3 cellular contexts compared by ENCODE assay signal in genomic region chr12:50984899-50985298, GRCh38.
TF ChIP-seq lines count a peak whose summit lies in the region.

No MANE protein-coding gene starts in this region.

TF ChIP-seq in SK-N-SH, 30 proteins besides CTCF, POLR2A, EP300 and RAD21:
- TF ChIP-seq SMC3 (IDR thresholded peaks at IDR 0.05; ENCODE audit: low read depth, low read length) (no peak), MEF2A (IDR thresholded peaks at IDR 0.05; ENCODE audit: borderline replicate concordance, low read depth) (no peak), GABPA (IDR thresholded peaks at IDR 0.05; ENCODE audit: low read depth) (no peak), USF2 (IDR thresholded peaks at IDR 0.05; ENCODE audit: borderline replicate concordance, low read depth, low read length) (no peak), FOSL2 (IDR thresholded peaks at IDR 0.05; ENCODE audit: borderline replicate concordance, low read depth) (no peak), NRF1 (IDR thresholded peaks at IDR 0.05; ENCODE audit: low read depth, low read length) (no peak), YY1 (IDR thresholded peaks at IDR 0.05; ENCODE audit: low read depth) (no peak), IRF3 (IDR thresholded peaks at IDR 0.05; ENCODE audit: low read depth, low read length) (no peak), TEAD4 (IDR thresholded peaks at IDR 0.05; ENCODE audit: borderline replicate concordance, insufficient read depth) (no peak), ELF1 (IDR thresholded peaks at IDR 0.05) (no peak)

TF ChIP-seq in SK-N-SH treated with all-trans-retinoic acid at 6 μM for 48 hours, 23 proteins besides CTCF, POLR2A, EP300 and RAD21:
- TF ChIP-seq BACH2 (CRISPR knock-in tag; IDR thresholded peaks at IDR 0.05; ENCODE audit: borderline replicate concordance) (no peak), TCF4 (CRISPR knock-in tag; IDR thresholded peaks at IDR 0.05; ENCODE audit: borderline replicate concordance) (no peak), ISL1 (CRISPR knock-in tag; IDR thresholded peaks at IDR 0.05) (no peak), ZFP30 (CRISPR knock-in tag; IDR thresholded peaks at IDR 0.05) (no peak), TSHZ2 (CRISPR knock-in tag; IDR thresholded peaks at IDR 0.05) (no peak), TOX (CRISPR knock-in tag; IDR thresholded peaks at IDR 0.05; ENCODE audit: borderline replicate concordance) (no peak), ZNF70 (CRISPR knock-in tag; IDR thresholded peaks at IDR 0.05) (no peak), OSR1 (CRISPR knock-in tag; IDR thresholded peaks at IDR 0.05) (no peak)

TF ChIP-seq in HepG2, 621 proteins besides CTCF, POLR2A, EP300 and RAD21:
- TF ChIP-seq POLR2G (IDR thresholded peaks at IDR 0.05; ENCODE audit: low read depth, low read length) (no peak), ZFP1 (CRISPR knock-in tag; IDR thresholded peaks at IDR 0.05) (no peak), ZNF136 (CRISPR knock-in tag; IDR thresholded peaks at IDR 0.05; ENCODE audit: low read depth) (no peak), MIER3 (CRISPR knock-in tag; IDR thresholded peaks at IDR 0.05; ENCODE audit: borderline replicate concordance) (no peak), TARDBP (CRISPR knock-in tag; IDR thresholded peaks at IDR 0.05) (no peak), REXO4 (CRISPR knock-in tag; IDR thresholded peaks at IDR 0.05; ENCODE audit: borderline replicate concordance) (no peak), ZNF484 (CRISPR knock-in tag; IDR thresholded peaks at IDR 0.05; ENCODE audit: borderline replicate concordance, low read depth) (no peak), HOXA7 (CRISPR knock-in tag; IDR thresholded peaks at IDR 0.05) (no peak), ADNP (CRISPR knock-in tag; IDR thresholded peaks at IDR 0.05) (no peak), FOXP4 (CRISPR knock-in tag; IDR thresholded peaks at IDR 0.05) (no peak), SSRP1 (CRISPR knock-in tag; IDR thresholded peaks at IDR 0.05) (no peak), JDP2 (CRISPR knock-in tag; IDR thresholded peaks at IDR 0.05; ENCODE audit: borderline replicate concordance) (no peak), ZNF296 (CRISPR knock-in tag; conservative IDR thresholded peaks at IDR 0.05) (no peak), ZNF660 (CRISPR knock-in tag; IDR thresholded peaks at IDR 0.05; ENCODE audit: borderline replicate concordance, low read depth) (no peak)
